ENCODE assay signal across 1 cellular context in genomic region chr17:80219777-80220708, GRCh38.
A peak's percentile ranks its signal among the peaks of the same experiment; 100 is the strongest.
TF ChIP-seq lines count a peak whose summit lies in the region.

Gene SGSH (minus strand): TSS chr17:80220333. CDS start chr17:80220313, 20 bp downstream.
Gene SLC26A11 (plus strand): TSS chr17:80220427. CDS start chr17:80221561, 1,134 bp downstream.

TF ChIP-seq in H1, 55 proteins besides CTCF, POLR2A, EP300 and RAD21 (continued from another document):
- no peak for TF ChIP-seq SRF (IDR thresholded peaks at IDR 0.05; ENCODE audit: low read depth, low read length)
- peak; percentile 43 for TF ChIP-seq ASH2L (IDR thresholded peaks at IDR 0.05; ENCODE audit: low read length)
- peak; percentile 62; the same call in 1 of the 2 replicates for TF ChIP-seq POLR2AphosphoS5 (IDR thresholded peaks at IDR 0.05; ENCODE audit: low read depth, low read length)
- TF ChIP-seq FOSL1 (IDR thresholded peaks at IDR 0.05; ENCODE audit: insufficient read depth, low read depth, low read length): no peak
- TF ChIP-seq SUZ12 (IDR thresholded peaks at IDR 0.05; ENCODE audit: low read length): no peak
- TF ChIP-seq RXRA (IDR thresholded peaks at IDR 0.05; ENCODE audit: insufficient read depth, low read depth, low read length): no peak
- TF ChIP-seq PHF8 (conservative IDR thresholded peaks at IDR 0.05; ENCODE audit: low read depth, low read length): peak; percentile 60; the same call in 1 of the 2 replicates
- peak; percentile 78 for TF ChIP-seq YY1 (IDR thresholded peaks at IDR 0.05; ENCODE audit: low read depth, low read length)
- peak; percentile 97 for TF ChIP-seq KDM4A (IDR thresholded peaks at IDR 0.05; ENCODE audit: low read depth, low read length, severe bottlenecking)
- no peak for TF ChIP-seq SIN3A (conservative IDR thresholded peaks at IDR 0.05 in 1 of 2, IDR thresholded peaks at IDR 0.05 in 1 of 2; ENCODE audit: low read depth in 1 of 2, low read length in 2 of 2)
- TF ChIP-seq EZH2 (IDR thresholded peaks at IDR 0.05; ENCODE audit: low read depth, low read length, severe bottlenecking): no peak
- TF ChIP-seq TAF1 (IDR thresholded peaks at IDR 0.05; ENCODE audit: low read depth, low read length): 0 out of 2 replicates have a peak, but pooled peaks have one; percentile 43
- TF ChIP-seq CREB1 (IDR thresholded peaks at IDR 0.05): 0 out of 2 replicates have a peak, but pooled peaks have one; percentile 13
- no peak for TF ChIP-seq GTF2F1 (IDR thresholded peaks at IDR 0.05; ENCODE audit: borderline replicate concordance, low read depth, low read length)
- no peak for TF ChIP-seq E2F6 (IDR thresholded peaks at IDR 0.05)
- peak; percentile 52; the same call in 1 of the 2 replicates for TF ChIP-seq RBBP5 (IDR thresholded peaks at IDR 0.05; ENCODE audit: borderline replicate concordance, low read depth, low read length)
- TF ChIP-seq USF2 (IDR thresholded peaks at IDR 0.05; ENCODE audit: low read length): peak; percentile 75
- TF ChIP-seq HDAC2 (IDR thresholded peaks at IDR 0.05; ENCODE audit: borderline replicate concordance in 1 of 2, low read depth in 2 of 2, low read length in 2 of 2): no peak
